In the genomic region with DNA sequence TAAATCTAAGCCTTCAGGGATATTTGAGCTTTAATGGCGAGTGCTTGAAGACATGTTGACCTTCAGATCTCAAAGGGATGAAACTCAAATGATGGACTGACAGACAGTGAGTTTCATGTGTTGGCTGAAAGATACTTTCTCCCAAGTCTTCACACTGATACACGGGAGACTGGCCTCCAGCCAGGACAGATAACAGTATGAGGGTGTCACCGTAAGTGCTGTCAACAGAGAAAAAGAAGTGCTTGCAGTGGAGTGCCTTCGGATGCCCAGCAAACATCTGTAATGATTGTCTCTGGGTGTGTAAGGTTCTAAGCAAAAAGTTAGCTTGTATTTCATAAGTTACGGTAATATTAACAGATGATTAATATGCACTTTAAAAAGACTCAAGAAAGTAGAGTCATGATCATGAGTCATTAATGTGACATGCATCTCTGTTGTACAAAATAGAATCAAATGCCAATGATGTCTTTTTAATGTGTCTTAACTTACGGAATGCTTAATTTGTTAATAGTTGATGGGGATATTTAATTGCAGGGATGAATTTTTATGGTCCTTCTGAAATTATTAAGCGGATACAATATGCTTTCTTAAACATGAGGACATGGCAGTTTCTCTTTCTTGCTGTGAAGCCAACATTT, we compare ENCODE assay signal across 19 cellular contexts.
A peak's percentile ranks its signal among the peaks of the same experiment; 100 is the strongest.
DNase-seq lines count a peak whose midpoint lies in the region; ATAC-seq and TF ChIP-seq lines count a peak whose summit lies in the region.
"Had no signal": no experiment of that assay in that cellular context is flagged by ENCODE, and none has a peak within 500 bp of the region (broad histone marks: within the 10 kb centered on the region; RNA-seq: fewer than 3 reads in every experiment).

No MANE protein-coding gene starts in this region.

- H3K4me1 ChIP-seq in left ventricle myocardium inferior: peaks cover 10% of the 10 kb centered on the region
- H3K4me1 ChIP-seq in testis: no peaks in the 10 kb centered on the region
- H3K4me1 ChIP-seq: BE2C had no signal

- H3K27ac ChIP-seq in left ventricle myocardium inferior (replicated peaks): no peak overlapping the region
- no peak overlapping the region for H3K27ac ChIP-seq in testis

- WGBS in testis, 2 donors: 57 to 66% methylated on average over 7 of the region's 7 CpGs

- no peak for TF ChIP-seq POLR2A in testis (IDR thresholded peaks at IDR 0.05)

- intact Hi-C loops in left cardiac atrium (cut with DNase I) (no loop called here), left ventricle myocardium inferior (cut with micrococcal nuclease) (no loop called here), testis (cut with DNase I; ENCODE audit: low total_unique reads) (no loop called here)

- H3K36me3 ChIP-seq in left ventricle myocardium inferior (no peaks in the 10 kb centered on the region), testis (ENCODE audit: low read depth, missing control alignments) (no peaks in the 10 kb centered on the region), H7 (replicated peaks; ENCODE audit: control insufficient read depth, insufficient read depth, low read length) (peaks cover 10% of the 10 kb centered on the region)
- H3K36me3 ChIP-seq: BE2C had no signal

- DNase-seq in left cardiac atrium (peak; percentile 55), left ventricle myocardium inferior (no peak), cerebellar cortex (ENCODE audit: low spot score) (peak; percentile 32), fibroblast of the conjunctiva (ENCODE audit: low read depth) (peak; percentile 3), testis (peak; percentile 22), GM19238 (ENCODE audit: insufficient read length, low spot score) (no peak), H7 (no peak), NCI-H1092 (lab: John Stamatoyannopoulos, UW) (no peak)
- DNase-seq: BE2C; CD4-positive, CD25-positive, alpha-beta regulatory T cell; COR-L47; DMS 273 treated with DMSO at 0.1 percent for 48 hours; DND-41; H9; KG1; NCI-H2081; NCI-H510A treated with DMSO at 0.1 percent for 48 hours; NCI-H774; SHP77 treated with DMSO at 0.1 percent for 48 hours had no signal

- H3K4me3 ChIP-seq in left ventricle myocardium inferior (no peak overlapping the region), testis (no peak overlapping the region), H7 (ENCODE audit: insufficient read depth, low read depth, low read length) (no peak overlapping the region)

- no peak for TF ChIP-seq CTCF in left ventricle myocardium inferior (IDR thresholded peaks at IDR 0.05; ENCODE audit: borderline replicate concordance)
- no peak for TF ChIP-seq CTCF in testis (IDR thresholded peaks at IDR 0.05)

- H3K27me3 ChIP-seq in left ventricle myocardium inferior (ENCODE audit: low read depth) (no peaks in the 10 kb centered on the region), testis (no peaks in the 10 kb centered on the region), H7 (ENCODE audit: control insufficient read depth, insufficient read depth, low read length) (no peaks in the 10 kb centered on the region)
- H3K27me3 ChIP-seq: BE2C had no signal

- peak; percentile 82 to 84 for ATAC-seq in left cardiac atrium

- H3K9me3 ChIP-seq in left ventricle myocardium inferior (replicated peaks) (no peaks in the 10 kb centered on the region), testis (no peaks in the 10 kb centered on the region)
- H3K9me3 ChIP-seq: BE2C had no signal

Comparison
In these comparisons a context has a peak if more than half of its experiments do, and no peak if none do; other contexts are left out.
1. DNase-seq: peak in left cardiac atrium (single experiment), cerebellar cortex (single experiment), fibroblast of the conjunctiva (single experiment) and testis (single experiment); none in left ventricle myocardium inferior (single experiment), GM19238 (single experiment), H7 (single experiment) and NCI-H1092 (single experiment).